Comparison of ENCODE assay signal across 9 cellular contexts in the genomic region with DNA sequence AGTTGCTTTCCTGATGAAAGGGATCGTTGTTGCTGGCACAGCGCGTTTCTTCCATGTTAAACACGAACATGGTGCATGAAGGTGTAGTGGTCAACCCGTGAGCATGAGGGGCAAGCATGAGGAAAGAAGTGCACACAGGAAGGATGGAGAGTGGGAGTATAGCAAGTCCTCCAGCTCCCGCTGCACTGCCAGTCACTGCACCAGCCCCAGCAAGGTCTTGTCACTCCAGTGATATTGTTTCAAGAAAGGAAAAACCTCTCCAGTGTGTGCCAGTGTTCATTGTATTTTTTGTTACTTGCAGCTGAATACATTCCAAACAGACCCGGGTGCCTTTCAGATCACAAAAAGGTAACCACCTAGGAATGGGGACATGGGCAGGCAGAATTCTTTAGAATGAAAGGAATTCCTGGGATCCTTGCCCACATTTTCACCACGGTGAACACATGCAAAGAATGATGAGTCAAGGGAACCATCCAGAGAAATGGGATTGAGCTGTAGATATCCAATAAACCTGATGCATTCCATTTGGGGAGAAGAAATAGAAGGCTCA.
DNase-seq lines count a peak whose midpoint lies in the region; ATAC-seq and TF ChIP-seq lines count a peak whose summit lies in the region.
"Had no signal": no experiment of that assay in that cellular context is flagged by ENCODE, and none has a peak within 500 bp of the region (broad histone marks: within the 10 kb centered on the region; RNA-seq: fewer than 3 reads in every experiment).

No MANE protein-coding gene starts in this region.

- no peak overlapping the region for H2BK15ac ChIP-seq in mesendoderm (replicated peaks; ENCODE audit: low read depth)

- peak overlapping the region; percentile 65 for H3K56ac ChIP-seq in mesendoderm (ENCODE audit: low read length)

- H2BK120ac ChIP-seq in mesendoderm (ENCODE audit: low read depth, low read length), result no peak overlapping the region

- H3K27ac ChIP-seq in C4-2B, result peak overlapping the region; percentile 19; the same call in 1 of the 2 replicates
- peak overlapping the region; percentile 94 for H3K27ac ChIP-seq in cingulate gyrus (ENCODE audit: low read depth, low read length)
- H3K27ac ChIP-seq in mesendoderm (ENCODE audit: low read depth, low read length), result no peak overlapping the region
- no peak overlapping the region for H3K27ac ChIP-seq in spleen

- H3K27me3 ChIP-seq in mesendoderm (ENCODE audit: insufficient read depth, low read length, poor library complexity) (no peaks in the 10 kb centered on the region), spleen (replicated peaks in 1 of 7) (no peaks in the 10 kb centered on the region)

- WGBS in mesendoderm (ENCODE audit: extremely low coverage, insufficient coverage, low lambda C conversion rate), result no CpG with 5 or more reads among the region's 8 CpGs
- 91 to 94% (median 93%) methylated on average over 8 of the region's 8 CpGs for WGBS in spleen, 5 donors

- H3K4me3 ChIP-seq in mesendoderm (ENCODE audit: low read length), result no peak overlapping the region
- H3K4me3 ChIP-seq in spleen, result no peak overlapping the region

- no peaks in the 10 kb centered on the region for H3K9me3 ChIP-seq in spleen

- no peaks in the 10 kb centered on the region for H3K79me1 ChIP-seq in mesendoderm (ENCODE audit: low read length)

- H3K4me1 ChIP-seq in mesendoderm (ENCODE audit: control insufficient read depth, low read depth, low read length), result peaks cover 47% of the 10 kb centered on the region
- no peaks in the 10 kb centered on the region for H3K4me1 ChIP-seq in spleen

- no peak overlapping the region for H3K27ac Mint-ChIP-seq in activated CD8-positive, alpha-beta T cell treated with anti-CD3 and anti-CD28 coated beads for 36 hours
- H3K27ac Mint-ChIP-seq: activated naive CD8-positive, alpha-beta T cell had no signal

- peak overlapping the region; percentile 64 for H2BK5ac ChIP-seq in mesendoderm (ENCODE audit: low read length)

- H3K27me3 Mint-ChIP-seq in activated CD8-positive, alpha-beta T cell treated with anti-CD3 and anti-CD28 coated beads for 36 hours, result no peaks in the 10 kb centered on the region
- H3K27me3 Mint-ChIP-seq: activated naive CD8-positive, alpha-beta T cell had no signal

- H3K18ac ChIP-seq in mesendoderm (ENCODE audit: low read length), result no peak overlapping the region

- H3K9me3 Mint-ChIP-seq in activated CD8-positive, alpha-beta T cell treated with anti-CD3 and anti-CD28 coated beads for 36 hours, result no peaks in the 10 kb centered on the region

- ATAC-seq in activated CD8-positive, alpha-beta T cell treated with anti-CD3 and anti-CD28 coated beads for 36 hours, result no peak
- ATAC-seq in HG03460 (IDR thresholded peaks at IDR 0.05; ENCODE audit: unreplicated experiment), result no peak
- ATAC-seq in HG02885 (IDR thresholded peaks at IDR 0.05; ENCODE audit: poor library complexity, unreplicated experiment), result no peak

- no peak overlapping the region for H3K4me2 ChIP-seq in mesendoderm (ENCODE audit: low read length)

- no peak overlapping the region for H3K4ac ChIP-seq in mesendoderm (ENCODE audit: low read depth, low read length)

- H3K36me3 ChIP-seq in mesendoderm (ENCODE audit: control insufficient read depth, insufficient read depth, low read length) (no peaks in the 10 kb centered on the region), spleen (no peaks in the 10 kb centered on the region)

- peaks cover 2% of the 10 kb centered on the region for H3K4me1 Mint-ChIP-seq in activated CD8-positive, alpha-beta T cell treated with anti-CD3 and anti-CD28 coated beads for 36 hours (ENCODE audit: low read depth)

- no peaks in the 10 kb centered on the region for H3K36me3 Mint-ChIP-seq in activated CD8-positive, alpha-beta T cell treated with anti-CD3 and anti-CD28 coated beads for 36 hours (ENCODE audit: low read depth)

- H3K23ac ChIP-seq in mesendoderm (ENCODE audit: low read length), result no peak overlapping the region

- CTCF ChIA-PET in activated CD8-positive, alpha-beta T cell treated with anti-CD3 and anti-CD28 coated beads for 36 hours (lab: Charles Lee), result no interaction called here

- H4K5ac ChIP-seq in mesendoderm (ENCODE audit: low read length), result no peak overlapping the region

- no peak overlapping the region for H3K9ac ChIP-seq in mesendoderm (ENCODE audit: low read length)

- no peak overlapping the region for H3K4me3 Mint-ChIP-seq in activated CD8-positive, alpha-beta T cell treated with anti-CD3 and anti-CD28 coated beads for 36 hours
- H3K4me3 Mint-ChIP-seq: activated naive CD8-positive, alpha-beta T cell had no signal

- DNase-seq in LHCN-M2 (ENCODE audit: low read depth) (peak; percentile 92), mesendoderm (peak; percentile 82), spleen (no peak)
- DNase-seq in activated CD8-positive, alpha-beta T cell treated with anti-CD3 and anti-CD28 coated beads for 36 hours, result no peak

- TF ChIP-seq POLR2A in spleen (IDR thresholded peaks at IDR 0.05), result no peak

- POLR2A ChIA-PET in activated CD8-positive, alpha-beta T cell treated with anti-CD3 and anti-CD28 coated beads for 36 hours (lab: Charles Lee), result interaction anchor here (0.7 kb wide), 1 partner anchor 14 kb away, joined by 3 read pairs; no protein-coding TSS in a partner anchor

- H2AK5ac ChIP-seq in mesendoderm (ENCODE audit: low read length), result peak overlapping the region; percentile 91

- no peaks in the 10 kb centered on the region for H3K79me2 ChIP-seq in mesendoderm (ENCODE audit: control insufficient read depth, insufficient read depth, low read length)

- intact Hi-C loops in activated CD8-positive, alpha-beta T cell treated with anti-CD3 and anti-CD28 coated beads for 36 hours (cut with micrococcal nuclease), result no loop called here
- intact Hi-C loops in spleen (cut with DNase I; ENCODE audit: low total_unique reads), result no loop called here

- TF ChIP-seq CTCF in C4-2B (conservative IDR thresholded peaks at IDR 0.05) (no peak), spleen (IDR thresholded peaks at IDR 0.05 in 8 of 11, conservative IDR thresholded peaks at IDR 0.05 in 3 of 11) (no peak)
- no peak for TF ChIP-seq CTCF in activated CD8-positive, alpha-beta T cell treated with anti-CD3 and anti-CD28 coated beads for 36 hours (IDR thresholded peaks at IDR 0.05)

- H4K8ac ChIP-seq in mesendoderm (ENCODE audit: low read depth, low read length), result no peak overlapping the region

Comparison
In these comparisons a context has a peak if more than half of its experiments do, and no peak if none do; other contexts are left out.
1. H3K27ac ChIP-seq: peak in C4-2B (single experiment) and cingulate gyrus (single experiment); none in mesendoderm (single experiment) and spleen (0 of 8).
2. DNase-seq: peak in LHCN-M2 (single experiment) and mesendoderm (single experiment); none in activated CD8-positive, alpha-beta T cell treated with anti-CD3 and anti-CD28 coated beads for 36 hours (single experiment) and spleen (single experiment).